33 cellular contexts compared by ENCODE assay signal in genomic region chr11:75449776-75450175, GRCh38.
"Had no signal": no experiment of that assay in that cellular context is flagged by ENCODE, and none has a peak within 500 bp of the region (broad histone marks: within the 10 kb centered on the region; RNA-seq: fewer than 3 reads in every experiment).

No MANE protein-coding gene starts in this region.

- H3K9me3 Mint-ChIP-seq: activated CD4-positive, alpha-beta memory T cell treated with anti-CD3 and anti-CD28 coated beads for 36 hours; activated CD4-positive, alpha-beta T cell treated with anti-CD3 and anti-CD28 coated beads, Interleukin-2, amount 10 ng/mL, durations not matched to agents 24 days and 14 days; activated T-cell treated with anti-CD3 and anti-CD28 coated beads, Interleukin-2, amount 50 U/mL, for 24 hours; activated T-cell treated with anti-CD3 and anti-CD28 coated beads, Interleukin-2, amount 50 U/mL, for 72 hours; activated T-helper 17 cell treated with anti-CD3 and anti-CD28 coated beads, Interleukin-2, amount 50 U/mL, for 72 hours; central memory CD8-positive, alpha-beta T cell; dendritic cell treated with granulocyte-macrophage colony-stimulating factor and Interleukin-4, amounts not matched to agents 40 ng/mL and 50 ng/mL, for 4 days; endodermal cell; T-cell; T-helper 1 cell treated with Interleukin-12 subunit alpha and Interleukin-12 subunit beta and Interleukin-4 antibody, amounts not matched to agents 30 μg/mL and 1 μg/mL, for 36 hours; T-helper 2 cell treated with Interferon-gamma antibody and Interleukin-4, amounts not matched to agents 5 μg/mL and 100 μg/mL, for 36 hours had no signal

- FAIRE-seq: astrocyte, bronchial epithelial cell, frontal cortex had no signal

- H3K27ac Mint-ChIP-seq: activated CD4-positive, alpha-beta memory T cell treated with anti-CD3 and anti-CD28 coated beads for 36 hours; activated CD4-positive, alpha-beta T cell treated with anti-CD3 and anti-CD28 coated beads for 36 hours; activated CD4-positive, alpha-beta T cell treated with anti-CD3 and anti-CD28 coated beads, Interleukin-2, amount 10 ng/mL, durations not matched to agents 24 days and 14 days; activated naive CD8-positive, alpha-beta T cell; activated T-cell treated with anti-CD3 and anti-CD28 coated beads, Interleukin-2, amount 50 U/mL, for 24 hours; activated T-cell treated with anti-CD3 and anti-CD28 coated beads, Interleukin-2, amount 50 U/mL, for 72 hours; activated T-helper 17 cell treated with anti-CD3 and anti-CD28 coated beads, Interleukin-2, amount 50 U/mL, for 72 hours; dendritic cell treated with granulocyte-macrophage colony-stimulating factor and Interleukin-4, amounts not matched to agents 40 ng/mL and 50 ng/mL, for 4 days; endodermal cell; T-cell; T-helper 1 cell treated with Interleukin-12 subunit alpha and Interleukin-12 subunit beta and Interleukin-4 antibody, amounts not matched to agents 30 μg/mL and 1 μg/mL, for 36 hours; T-helper 2 cell treated with Interferon-gamma antibody and Interleukin-4, amounts not matched to agents 5 μg/mL and 100 μg/mL, for 36 hours had no signal

- H3K27me3 Mint-ChIP-seq: activated CD4-positive, alpha-beta memory T cell treated with anti-CD3 and anti-CD28 coated beads for 36 hours; activated CD4-positive, alpha-beta T cell treated with anti-CD3 and anti-CD28 coated beads for 36 hours; activated naive CD8-positive, alpha-beta T cell; activated T-cell treated with anti-CD3 and anti-CD28 coated beads, Interleukin-2, amount 50 U/mL, for 24 hours; activated T-helper 17 cell treated with anti-CD3 and anti-CD28 coated beads, Interleukin-2, amount 50 U/mL, for 72 hours; central memory CD8-positive, alpha-beta T cell; dendritic cell treated with granulocyte-macrophage colony-stimulating factor and Interleukin-4, amounts not matched to agents 40 ng/mL and 50 ng/mL, for 4 days; T-cell had no signal

- H3K4me3 ChIP-seq: coronary artery, dorsolateral prefrontal cortex had no signal

- DNase-seq: activated CD4-positive, alpha-beta memory T cell treated with anti-CD3 and anti-CD28 coated beads for 36 hours; activated CD4-positive, alpha-beta T cell treated with anti-CD3 and anti-CD28 coated beads for 36 hours; activated CD4-positive, alpha-beta T cell treated with anti-CD3 and anti-CD28 coated beads, Interleukin-2, amount 10 ng/mL, durations not matched to agents 24 days and 14 days; activated CD4-positive, CD25-positive, alpha-beta regulatory T cell; activated CD4-positive, CD25-positive, alpha-beta regulatory T cell treated with anti-CD3 and anti-CD28 coated beads, Interleukin-2, amount 50 U/mL, for 72 hours; activated CD8-positive, alpha-beta memory T cell treated with anti-CD3 and anti-CD28 coated beads, Interleukin-2, amount 50 U/mL, for 48 hours; activated effector memory CD4-positive, alpha-beta T cell treated with Interleukin-2 at 50 U/mL for 16 hours; activated gamma-delta T cell treated with Interleukin-2 at 50 U/mL for 16 hours; activated naive CD4-positive, alpha-beta T cell treated with anti-CD3 and anti-CD28 coated beads, Interleukin-2, amount 50 U/mL, for 16 hours; activated naive CD4-positive, alpha-beta T cell treated with Interleukin-2 at 50 U/mL for 16 hours; activated T-cell treated with anti-CD3 and anti-CD28 coated beads for 4 hours; activated T-cell treated with anti-CD3 and anti-CD28 coated beads, Interleukin-2, amount 50 U/mL, for 24 hours; activated T-cell treated with anti-CD3 and anti-CD28 coated beads, Interleukin-2, amount 50 U/mL, for 72 hours; amniotic stem cell; anterior cingulate cortex; brain microvascular endothelial cell; dorsolateral prefrontal cortex; effector memory CD4-positive, alpha-beta T cell; endodermal cell; foreskin fibroblast; head of caudate nucleus; T-cell; T1000 had no signal

- H3K36me3 Mint-ChIP-seq: activated naive CD8-positive, alpha-beta T cell had no signal

- H3K4me3 Mint-ChIP-seq: activated CD4-positive, alpha-beta memory T cell treated with anti-CD3 and anti-CD28 coated beads for 36 hours; activated CD4-positive, alpha-beta T cell treated with anti-CD3 and anti-CD28 coated beads for 36 hours; activated CD4-positive, alpha-beta T cell treated with anti-CD3 and anti-CD28 coated beads, Interleukin-2, amount 10 ng/mL, durations not matched to agents 24 days and 14 days; activated naive CD8-positive, alpha-beta T cell; activated T-cell treated with anti-CD3 and anti-CD28 coated beads, Interleukin-2, amount 50 U/mL, for 24 hours; activated T-cell treated with anti-CD3 and anti-CD28 coated beads, Interleukin-2, amount 50 U/mL, for 72 hours; activated T-helper 17 cell treated with anti-CD3 and anti-CD28 coated beads, Interleukin-2, amount 50 U/mL, for 72 hours; central memory CD8-positive, alpha-beta T cell; dendritic cell treated with granulocyte-macrophage colony-stimulating factor and Interleukin-4, amounts not matched to agents 40 ng/mL and 50 ng/mL, for 4 days; endodermal cell; T-cell; T-helper 1 cell treated with Interleukin-12 subunit alpha and Interleukin-12 subunit beta and Interleukin-4 antibody, amounts not matched to agents 30 μg/mL and 1 μg/mL, for 36 hours; T-helper 2 cell treated with Interferon-gamma antibody and Interleukin-4, amounts not matched to agents 5 μg/mL and 100 μg/mL, for 36 hours had no signal

- H3K36me3 ChIP-seq: brain microvascular endothelial cell had no signal

- H3K4me1 Mint-ChIP-seq: activated CD4-positive, alpha-beta T cell treated with anti-CD3 and anti-CD28 coated beads for 36 hours; activated CD4-positive, alpha-beta T cell treated with anti-CD3 and anti-CD28 coated beads, Interleukin-2, amount 10 ng/mL, durations not matched to agents 24 days and 14 days; activated T-helper 17 cell treated with anti-CD3 and anti-CD28 coated beads, Interleukin-2, amount 50 U/mL, for 72 hours; endodermal cell; T-cell had no signal

- H3K27me3 ChIP-seq: brain microvascular endothelial cell had no signal

- H3K27ac ChIP-seq: brain microvascular endothelial cell, coronary artery, dorsolateral prefrontal cortex had no signal
